In the genomic region with DNA sequence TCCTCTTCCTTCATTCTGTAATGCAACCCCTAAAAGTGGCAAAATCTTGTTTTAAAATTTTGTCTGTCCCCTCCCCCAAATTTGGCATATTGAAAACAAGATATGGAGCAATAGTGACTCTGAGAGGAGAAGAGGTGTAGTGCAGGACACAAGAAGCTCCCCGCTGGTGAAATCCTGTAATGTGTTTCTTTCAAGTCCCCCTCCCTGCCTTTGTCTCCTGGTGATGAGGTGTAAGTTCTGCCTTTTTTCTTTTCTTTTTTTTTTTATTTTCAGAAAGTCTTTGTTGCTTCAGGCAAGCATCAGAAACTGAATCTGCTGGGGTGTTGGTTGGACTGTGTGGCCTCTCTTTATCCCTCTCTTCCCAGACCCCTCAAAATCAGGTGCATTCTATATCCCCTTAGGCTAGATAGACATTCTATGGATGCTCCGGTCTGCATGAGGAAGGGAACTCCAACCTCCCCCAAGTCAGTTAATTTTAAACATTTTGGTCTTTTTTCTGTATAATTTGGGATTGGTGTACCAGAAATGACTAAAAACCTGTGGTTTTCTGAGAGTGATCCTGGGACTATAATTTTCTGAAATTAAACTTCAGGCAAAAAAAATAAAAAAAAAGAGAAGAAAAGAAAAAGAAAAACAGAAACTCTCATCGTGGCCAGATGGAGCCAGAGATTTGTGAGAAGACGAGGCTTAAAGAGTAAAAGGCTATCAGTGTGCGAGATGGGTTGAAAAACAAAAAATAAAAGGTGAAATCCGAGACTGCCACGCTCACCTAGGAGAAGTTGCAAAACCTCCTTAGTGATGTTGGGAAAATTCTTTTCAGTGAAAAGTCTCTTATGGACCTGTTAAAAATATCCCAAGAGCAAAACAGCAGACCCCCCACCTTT, we compare ENCODE assay signal across 9 cellular contexts. TPM values are rescaled to one million over a fixed set of nuclear protein-coding genes. Genes with fewer than 3 reads are reported as not detected.
DNase-seq lines count a peak whose midpoint lies in the region; ATAC-seq and TF ChIP-seq lines count a peak whose summit lies in the region.
"Had no signal": no experiment of that assay in that cellular context is flagged by ENCODE, and none has a peak within 500 bp of the region (broad histone marks: within the 10 kb centered on the region; RNA-seq: fewer than 3 reads in every experiment).

No MANE protein-coding gene starts in this region.

- peaks cover 10% of the 10 kb centered on the region for H3K27me3 Mint-ChIP-seq in activated CD8-positive, alpha-beta T cell treated with anti-CD3 and anti-CD28 coated beads for 36 hours
- H3K27me3 Mint-ChIP-seq in glutamatergic neuron (ENCODE audit: unreplicated experiment) = no peaks in the 10 kb centered on the region

- intact Hi-C loops in activated CD8-positive, alpha-beta T cell treated with anti-CD3 and anti-CD28 coated beads for 36 hours (cut with micrococcal nuclease) = loop anchor here (2.0 kb wide), 1 partner anchor 50 kb away; no protein-coding TSS in a partner anchor

- no peak overlapping the region for H3K4me3 Mint-ChIP-seq in activated CD8-positive, alpha-beta T cell treated with anti-CD3 and anti-CD28 coated beads for 36 hours
- H3K4me3 Mint-ChIP-seq in glutamatergic neuron (ENCODE audit: unreplicated experiment) = no peak overlapping the region

- CTCF ChIA-PET in activated CD8-positive, alpha-beta T cell treated with anti-CD3 and anti-CD28 coated beads for 36 hours (lab: Charles Lee) = interaction anchor here (0.7 to 3.2 kb wide), 18 partner anchors 8 to 107 kb away, joined by 3 to 32 read pairs (median 5); a partner anchor contains a TSS

- H3K9me3 Mint-ChIP-seq in activated CD8-positive, alpha-beta T cell treated with anti-CD3 and anti-CD28 coated beads for 36 hours = no peaks in the 10 kb centered on the region
- no peaks in the 10 kb centered on the region for H3K9me3 Mint-ChIP-seq in glutamatergic neuron (ENCODE audit: unreplicated experiment)

- DNase-seq in D341Med (ENCODE audit: low spot score) = peak; percentile 54
- DNase-seq in activated CD8-positive, alpha-beta T cell treated with anti-CD3 and anti-CD28 coated beads for 36 hours = no peak
- DNase-seq in left kidney (ENCODE audit: low read depth, low spot score) = peak; percentile 62
- DNase-seq in glutamatergic neuron = no peak
- no peak for DNase-seq in effector CD8-positive, alpha-beta T cell (lab: John Stamatoyannopoulos, UW)
- DNase-seq in ureter (ENCODE audit: low spot score) = no peak

- peaks cover 4% of the 10 kb centered on the region for H3K4me1 Mint-ChIP-seq in activated CD8-positive, alpha-beta T cell treated with anti-CD3 and anti-CD28 coated beads for 36 hours (ENCODE audit: low read depth)
- H3K4me1 Mint-ChIP-seq in glutamatergic neuron (ENCODE audit: low read depth, unreplicated experiment) = no peaks in the 10 kb centered on the region

- TF ChIP-seq CTCF in LNCAP (IDR thresholded peaks at IDR 0.05) = peak; percentile 67
- TF ChIP-seq CTCF in activated CD8-positive, alpha-beta T cell treated with anti-CD3 and anti-CD28 coated beads for 36 hours (IDR thresholded peaks at IDR 0.05) = no peak
- no peak for TF ChIP-seq CTCF in glutamatergic neuron (IDR thresholded peaks at IDR 0.05; ENCODE audit: partially characterized antibody, unreplicated experiment)

- POLR2A ChIA-PET in activated CD8-positive, alpha-beta T cell treated with anti-CD3 and anti-CD28 coated beads for 36 hours (lab: Charles Lee) = interaction anchor here (0.6 kb wide), 1 partner anchor 48 kb away, joined by 3 read pairs; no protein-coding TSS in a partner anchor

- H3K27ac Mint-ChIP-seq in activated CD8-positive, alpha-beta T cell treated with anti-CD3 and anti-CD28 coated beads for 36 hours = no peak overlapping the region
- H3K27ac Mint-ChIP-seq in glutamatergic neuron (ENCODE audit: unreplicated experiment) = no peak overlapping the region

- ATAC-seq in activated CD8-positive, alpha-beta T cell treated with anti-CD3 and anti-CD28 coated beads for 36 hours = peak; percentile 48
- ATAC-seq in HG03520 (IDR thresholded peaks at IDR 0.05; ENCODE audit: unreplicated experiment) = no peak

- H3K36me3 Mint-ChIP-seq in activated CD8-positive, alpha-beta T cell treated with anti-CD3 and anti-CD28 coated beads for 36 hours (ENCODE audit: low read depth) = no peaks in the 10 kb centered on the region
- H3K36me3 Mint-ChIP-seq in glutamatergic neuron (ENCODE audit: unreplicated experiment) = peaks cover 5% of the 10 kb centered on the region

RNA-seq across cellular contexts. Expression of a gene that starts 21.4 kb away (rescaled TPM):
- total RNA-seq in activated CD8-positive, alpha-beta T cell treated with anti-CD3 and anti-CD28 coated beads for 36 hours = 1 to 10 TPM; 1.2 to 1.4 TPM
- total RNA-seq in glutamatergic neuron (ENCODE audit: unreplicated experiment) (0.64 TPM), ureter (17.2 TPM)
- total RNA-seq: NCI-H460 had no signal

RNA-seq across cellular contexts. Expression of a gene that starts 26.4 kb away (rescaled TPM):
- 10 to 100 TPM; 58.4 to 60.5 TPM for total RNA-seq in activated CD8-positive, alpha-beta T cell treated with anti-CD3 and anti-CD28 coated beads for 36 hours
- total RNA-seq in glutamatergic neuron (ENCODE audit: unreplicated experiment) (67.6 TPM), ureter (182 TPM)

RNA-seq across cellular contexts. Expression of a gene that starts 45.0 kb away (rescaled TPM):
- not detected for total RNA-seq in activated CD8-positive, alpha-beta T cell treated with anti-CD3 and anti-CD28 coated beads for 36 hours
- total RNA-seq in glutamatergic neuron (ENCODE audit: unreplicated experiment) (not detected), ureter (not detected)
- total RNA-seq: NCI-H460 had no signal

RNA-seq across cellular contexts. Expression of a gene that starts 57.6 kb away (rescaled TPM):
- under 1 TPM in 1 of 2 experiments, not detected in 1; 0.29 TPM for total RNA-seq in activated CD8-positive, alpha-beta T cell treated with anti-CD3 and anti-CD28 coated beads for 36 hours
- total RNA-seq in glutamatergic neuron (ENCODE audit: unreplicated experiment) = 1.0 TPM
- total RNA-seq in ureter = 1.2 TPM

Comparison
In these comparisons a context has a peak if more than half of its experiments do, and no peak if none do; other contexts are left out.
1. DNase-seq: peak in D341Med (single experiment) and left kidney (single experiment); none in activated CD8-positive, alpha-beta T cell treated with anti-CD3 and anti-CD28 coated beads for 36 hours (single experiment), glutamatergic neuron (single experiment), effector CD8-positive, alpha-beta T cell (single experiment) and ureter (single experiment).